ENCODE assay signal across 20 cellular contexts in genomic region chr7:149870274-149870673, GRCh38. TPM values are rescaled to one million over a fixed set of nuclear protein-coding genes. Genes with fewer than 3 reads are reported as not detected.
DNase-seq lines count a peak whose midpoint lies in the region; ATAC-seq and TF ChIP-seq lines count a peak whose summit lies in the region.
"Had no signal": no experiment of that assay in that cellular context is flagged by ENCODE, and none has a peak within 500 bp of the region (broad histone marks: within the 10 kb centered on the region; RNA-seq: fewer than 3 reads in every experiment).

No MANE protein-coding gene starts in this region.

- peak overlapping the region; percentile 94 for H3K27ac Mint-ChIP-seq in activated CD4-positive, alpha-beta T cell treated with anti-CD3 and anti-CD28 coated beads, Interleukin-2, amount 10 ng/mL, durations not matched to agents 7 days and 5 days
- peak overlapping the region in 3 of 5 experiments; percentile 58 to 66 (median 59) for H3K27ac Mint-ChIP-seq in brain

- no peak for ATAC-seq in HG03442 (IDR thresholded peaks at IDR 0.05; ENCODE audit: unreplicated experiment)
- ATAC-seq: A549 had no signal

- no peaks in the 10 kb centered on the region for H3K9me2 ChIP-seq in Loucy (replicated peaks; ENCODE audit: low read depth, low read length)

- H3K9ac ChIP-seq in Loucy (ENCODE audit: low read depth, low read length, poor library complexity, severe bottlenecking) = no peak overlapping the region

- H2AFZ ChIP-seq in Loucy (ENCODE audit: low read length) = no peak overlapping the region

- H3K4me3 ChIP-seq in Loucy (ENCODE audit: low read length, poor library complexity, severe bottlenecking) = peak overlapping the region; percentile 7
- H3K4me3 ChIP-seq in spleen = no peak overlapping the region
- H3K4me3 ChIP-seq: A549, adrenal gland, cardiac muscle cell, SK-N-MC, skin epidermis, tibial nerve had no signal

- intact Hi-C loops in spleen (cut with DNase I; ENCODE audit: low total_unique reads) = no loop called here

- no peaks in the 10 kb centered on the region for H4K20me1 ChIP-seq in Loucy (ENCODE audit: insufficient read depth, low read length, poor library complexity, severe bottlenecking)

- H3K27me3 Mint-ChIP-seq in activated CD4-positive, alpha-beta T cell treated with anti-CD3 and anti-CD28 coated beads, Interleukin-2, amount 10 ng/mL, durations not matched to agents 7 days and 5 days = no peaks in the 10 kb centered on the region
- H3K27me3 Mint-ChIP-seq in brain = no peaks in the 10 kb centered on the region

- H3K4me1 Mint-ChIP-seq in activated CD4-positive, alpha-beta T cell treated with anti-CD3 and anti-CD28 coated beads, Interleukin-2, amount 10 ng/mL, durations not matched to agents 7 days and 5 days = peaks cover 91% of the 10 kb centered on the region
- peaks cover 31% of the 10 kb centered on the region for H3K4me1 Mint-ChIP-seq in brain

- H3K9me3 Mint-ChIP-seq in activated CD4-positive, alpha-beta T cell treated with anti-CD3 and anti-CD28 coated beads, Interleukin-2, amount 10 ng/mL, durations not matched to agents 7 days and 5 days = no peaks in the 10 kb centered on the region
- H3K9me3 Mint-ChIP-seq in brain = peaks cover 0 to 3% (median 0%) of the 10 kb centered on the region in 5 experiments

- H3K4me2 ChIP-seq in Loucy (ENCODE audit: low read depth, low read length, poor library complexity, severe bottlenecking) = peak overlapping the region; percentile 63
- H3K4me2 ChIP-seq: A549 had no signal

- peaks cover 25% of the 10 kb centered on the region for H3K36me3 Mint-ChIP-seq in activated CD4-positive, alpha-beta T cell treated with anti-CD3 and anti-CD28 coated beads, Interleukin-2, amount 10 ng/mL, durations not matched to agents 7 days and 5 days (ENCODE audit: low read depth)
- no peaks in the 10 kb centered on the region for H3K36me3 Mint-ChIP-seq in brain

- H3K27ac ChIP-seq in spleen = peak overlapping the region in 6 of 8 donors; percentile 20 to 83 (median 68)
- H3K27ac ChIP-seq: A549, adrenal gland, cardiac muscle cell, SK-N-MC had no signal

- H3K27me3 ChIP-seq in Loucy (ENCODE audit: insufficient read depth, low read length, poor library complexity, severe bottlenecking) (no peaks in the 10 kb centered on the region), spleen (replicated peaks in 1 of 7) (peaks cover 0 to 15% (median 0%) of the 10 kb centered on the region in 7 donors)
- H3K27me3 ChIP-seq: adrenal gland, tibial nerve had no signal

- no peak for TF ChIP-seq CTCF in Loucy (conservative IDR thresholded peaks at IDR 0.05; ENCODE audit: low read length)
- no peak for TF ChIP-seq CTCF in brain (conservative IDR thresholded peaks at IDR 0.05)
- no peak for TF ChIP-seq CTCF in spleen (IDR thresholded peaks at IDR 0.05 in 8 of 11, conservative IDR thresholded peaks at IDR 0.05 in 3 of 11)

- H3K79me2 ChIP-seq in Loucy (ENCODE audit: insufficient read depth, low read length) = peaks cover 13% of the 10 kb centered on the region; the same call in 1 of the 2 replicates

- 56 to 73% (median 67%) methylated on average over 3 of the region's 3 CpGs; no CpG with 5 or more reads in 1 of the 5 donors for WGBS in spleen, 5 donors

- peaks cover 7% of the 10 kb centered on the region for H3F3A ChIP-seq in Loucy (ENCODE audit: low read depth)

- TF ChIP-seq POLR2A in spleen (IDR thresholded peaks at IDR 0.05) = no peak

- peak overlapping the region; percentile 53 for H3K4me3 Mint-ChIP-seq in activated CD4-positive, alpha-beta T cell treated with anti-CD3 and anti-CD28 coated beads, Interleukin-2, amount 10 ng/mL, durations not matched to agents 7 days and 5 days
- no peak overlapping the region for H3K4me3 Mint-ChIP-seq in brain

- POLR2A ChIA-PET in activated CD4-positive, alpha-beta T cell treated with anti-CD3 and anti-CD28 coated beads, Interleukin-2, amount 10 ng/mL, durations not matched to agents 7 days and 5 days (lab: Charles Lee) = interaction anchor here (1.5 kb wide), 1 partner anchor 32 kb away, joined by 4 read pairs; the partner anchor contains the start of gene ZNF862

- no peak for DNase-seq in activated CD4-positive, alpha-beta T cell treated with anti-CD3 and anti-CD28 coated beads, Interleukin-2, amount 10 ng/mL, durations not matched to agents 7 days and 5 days
- no peak for DNase-seq in activated CD4-positive, alpha-beta T cell treated with anti-CD3 and anti-CD28 coated beads, Interleukin-2, amount 50 U/mL, for 1 hour
- DNase-seq in spleen = no peak
- DNase-seq in retina = no peak
- no peak for DNase-seq in SKM-1 treated with dmso at 0.1 percent for 144 hours (lab: John Stamatoyannopoulos, UW; ENCODE audit: unreplicated experiment)
- DNase-seq: adrenal gland; Caco-2; Karpas-422; NCI-H1417; NCI-H2171 treated with DMSO at 0.1 percent for 48 hours; NCI-H82; stimulated activated CD4-positive, alpha-beta T cell treated with anti-CD3 and anti-CD28 coated beads, Interleukin-4, amount 100 ng/mL, for 24 hours had no signal

- no peaks in the 10 kb centered on the region for H3K9me3 ChIP-seq in Loucy (ENCODE audit: insufficient read depth, low read depth, low read length)
- no peaks in the 10 kb centered on the region for H3K9me3 ChIP-seq in spleen
- H3K9me3 ChIP-seq: A549, adrenal gland, Caco-2, tibial nerve had no signal

- H3K4me1 ChIP-seq in Loucy (ENCODE audit: insufficient read depth, low read length, poor library complexity, severe bottlenecking) = peaks cover 80% of the 10 kb centered on the region
- peaks cover 43 to 99% (median 90%) of the 10 kb centered on the region in 6 donors for H3K4me1 ChIP-seq in spleen

- CTCF ChIA-PET in activated CD4-positive, alpha-beta T cell treated with anti-CD3 and anti-CD28 coated beads, Interleukin-2, amount 10 ng/mL, durations not matched to agents 7 days and 5 days (lab: Charles Lee) = interaction anchor here (1.3 to 3.5 kb wide), 4 partner anchors 9 to 31 kb away, joined by 5 to 22 read pairs (median 9); partner anchors contain the start of gene ZNF862

- H3K36me3 ChIP-seq in Loucy (ENCODE audit: insufficient read depth, low read length) (no peaks in the 10 kb centered on the region), spleen (peaks cover 0 to 16% (median under 1%) of the 10 kb centered on the region in 6 donors)
- H3K36me3 ChIP-seq: cardiac muscle cell had no signal

RNA-seq across cellular contexts. Expression of gene ATP6V0E2, which starts 3.5 kb away (rescaled TPM):
- total RNA-seq in activated CD4-positive, alpha-beta T cell treated with anti-CD3 and anti-CD28 coated beads, Interleukin-2, amount 10 ng/mL, durations not matched to agents 7 days and 5 days = 10 to 100 TPM; 69.0 to 76.1 TPM
- polyA plus RNA-seq in brain (ENCODE audit: insufficient read depth, low read depth, low replicate concordance) (390 TPM), spleen (10 to 100 TPM; 23.0 to 35.4 (median 33.4) TPM)
- 10 to 100 TPM; 19.3 to 33.3 (median 28.0) TPM for total RNA-seq in spleen

RNA-seq across cellular contexts. Expression of gene ZNF862, which starts 32.1 kb away (rescaled TPM):
- total RNA-seq in activated CD4-positive, alpha-beta T cell treated with anti-CD3 and anti-CD28 coated beads, Interleukin-2, amount 10 ng/mL, durations not matched to agents 7 days and 5 days = 10 to 100 TPM; 31.3 to 35.8 TPM
- polyA plus RNA-seq in brain (ENCODE audit: insufficient read depth, low read depth, low replicate concordance) = 10.0 TPM
- 10 to 100 TPM; 19.0 to 39.8 (median 30.2) TPM for total RNA-seq in spleen
- polyA plus RNA-seq in spleen = 1 to 10 TPM; 4.4 to 9.9 (median 6.0) TPM
